ENCODE assay signal across 15 cellular contexts in genomic region chr6:56663344-56663743, GRCh38. TPM values are rescaled to one million over a fixed set of nuclear protein-coding genes. Genes with fewer than 3 reads are reported as not detected.
DNase-seq lines count a peak whose midpoint lies in the region; ATAC-seq, FAIRE-seq and TF ChIP-seq lines count a peak whose summit lies in the region.
"Had no signal": no experiment of that assay in that cellular context is flagged by ENCODE, and none has a peak within 500 bp of the region (broad histone marks: within the 10 kb centered on the region; RNA-seq: fewer than 3 reads in every experiment).

No MANE protein-coding gene starts in this region.

- H3K4me3 ChIP-seq in heart left ventricle (no peak overlapping the region), astrocyte (ENCODE audit: insufficient read depth, low read depth, low read length) (no peak overlapping the region)
- H3K4me3 ChIP-seq: spleen had no signal

- peaks cover 41% of the 10 kb centered on the region for H4K20me1 ChIP-seq in astrocyte (ENCODE audit: insufficient read depth, low read length)

- intact Hi-C loops in heart left ventricle (cut with DNase I) (no loop called here), Right ventricle myocardium inferior (cut with DNase I) (no loop called here)

- 49 to 63% (median 54%) methylated on average over 3 of the region's 3 CpGs for WGBS in heart left ventricle, 4 donors

- no peak for TF ChIP-seq POLR2A in heart left ventricle (IDR thresholded peaks at IDR 0.05)

- H2AFZ ChIP-seq in astrocyte (ENCODE audit: low read depth, low read length), result no peak overlapping the region

- no peaks in the 10 kb centered on the region for H3K27me3 ChIP-seq in heart left ventricle
- no peaks in the 10 kb centered on the region for H3K27me3 ChIP-seq in astrocyte (ENCODE audit: insufficient read depth, low read length)
- H3K27me3 ChIP-seq: spleen had no signal

- peak overlapping the region in 2 of 12 donors; percentile 12 to 44 for H3K27ac ChIP-seq in heart left ventricle
- no peak overlapping the region for H3K27ac ChIP-seq in astrocyte (ENCODE audit: low read depth, low read length)
- H3K27ac ChIP-seq: spleen had no signal

- peaks cover 12% of the 10 kb centered on the region for H3K36me3 Mint-ChIP-seq in astrocyte (ENCODE audit: low read depth, unreplicated experiment)
- H3K36me3 Mint-ChIP-seq: activated naive CD8-positive, alpha-beta T cell had no signal

- H3K9me3 Mint-ChIP-seq in astrocyte (ENCODE audit: unreplicated experiment), result no peaks in the 10 kb centered on the region

- no peak for DNase-seq in heart left ventricle
- no peak for DNase-seq in Right ventricle myocardium inferior (ENCODE audit: missing footprints)
- peak; percentile 26 for DNase-seq in astrocyte (ENCODE audit: low read depth)
- peak; percentile 77 for DNase-seq in kidney tubule cell (ENCODE audit: low spot score)
- DNase-seq in stimulated activated naive CD8-positive, alpha-beta T cell treated with anti-CD3 and anti-CD28 coated beads, Interleukin-15, Interleukin-2, amounts not matched to agents 100 U/mL and 50 U/mL, for 24 hours, result no peak
- DNase-seq in NCI-H774 (lab: John Stamatoyannopoulos, UW), result no peak
- no peak for DNase-seq in cerebellar cortex (ENCODE audit: low spot score)
- DNase-seq: activated CD4-positive, alpha-beta T cell treated with anti-CD3 and anti-CD28 coated beads for 1 hour; activated T-cell treated with anti-CD3 and anti-CD28 coated beads for 4 hours; central memory CD4-positive, alpha-beta T cell; NCI-H2171; spleen had no signal

- no peak overlapping the region for H3K4me3 Mint-ChIP-seq in astrocyte (ENCODE audit: unreplicated experiment)
- H3K4me3 Mint-ChIP-seq: activated naive CD8-positive, alpha-beta T cell had no signal

- H3K36me3 ChIP-seq in heart left ventricle (peaks cover 0 to 7% (median 0%) of the 10 kb centered on the region in 9 donors), astrocyte (ENCODE audit: insufficient read depth, low read length) (no peaks in the 10 kb centered on the region)
- H3K36me3 ChIP-seq: spleen had no signal

- no peaks in the 10 kb centered on the region for H3K9me3 ChIP-seq in heart left ventricle
- H3K9me3 ChIP-seq in astrocyte (ENCODE audit: insufficient read depth, low read depth, low read length), result no peaks in the 10 kb centered on the region
- H3K9me3 ChIP-seq: spleen had no signal

- no peaks in the 10 kb centered on the region for H3K27me3 Mint-ChIP-seq in astrocyte (ENCODE audit: low read depth, unreplicated experiment)

- peaks cover 71% of the 10 kb centered on the region for H3K79me2 ChIP-seq in astrocyte (ENCODE audit: insufficient read depth, low read length)

- H3K4me2 ChIP-seq in astrocyte (ENCODE audit: low read length), result no peak overlapping the region

- H3K4me1 ChIP-seq in heart left ventricle (peaks cover 0 to 65% (median 28%) of the 10 kb centered on the region in 12 donors), astrocyte (ENCODE audit: insufficient read depth, low read length) (peaks cover 11% of the 10 kb centered on the region)
- H3K4me1 ChIP-seq: spleen had no signal

- TF ChIP-seq CTCF in heart left ventricle (IDR thresholded peaks at IDR 0.05), result no peak
- no peak for TF ChIP-seq CTCF in astrocyte (IDR thresholded peaks at IDR 0.05; ENCODE audit: insufficient read depth, low read depth, low read length)

- no peak overlapping the region for H3K27ac Mint-ChIP-seq in astrocyte (ENCODE audit: unreplicated experiment)
- H3K27ac Mint-ChIP-seq: activated naive CD8-positive, alpha-beta T cell had no signal

- peaks cover 44% of the 10 kb centered on the region for H3K4me1 Mint-ChIP-seq in astrocyte (ENCODE audit: low read depth, unreplicated experiment)

- no peak overlapping the region for H3K9ac ChIP-seq in astrocyte (ENCODE audit: low read length)

- no peak for FAIRE-seq in astrocyte (lab: Jason Lieb, UNC)
- FAIRE-seq: endothelial cell of umbilical vein had no signal

- peak; percentile 16 to 51 (median 34) for ATAC-seq in heart left ventricle
- no peak for ATAC-seq in Right ventricle myocardium inferior
- no peak for ATAC-seq in stimulated activated naive CD8-positive, alpha-beta T cell treated with anti-CD3 and anti-CD28 coated beads, Interleukin-15, Interleukin-2, amounts not matched to agents 100 U/mL and 50 U/mL, for 24 hours
- no peak for ATAC-seq in GM19395 (IDR thresholded peaks at IDR 0.05; ENCODE audit: unreplicated experiment)

RNA-seq across cellular contexts. Expression of gene DST, which starts 20.7 kb away (rescaled TPM):
- total RNA-seq in heart left ventricle (100 to 1,000 TPM; 269 to 607 (median 383) TPM), Right ventricle myocardium inferior (243 TPM), astrocyte (352 and 442 TPM in 2 replicates)
- 100 to 1,000 TPM; 107 to 139 TPM for polyA plus RNA-seq in heart left ventricle

Comparison
In these comparisons a context has a peak if more than half of its experiments do, and no peak if none do; other contexts are left out.
1. ATAC-seq: peak in heart left ventricle (4 of 4); none in Right ventricle myocardium inferior (single experiment), stimulated activated naive CD8-positive, alpha-beta T cell treated with anti-CD3 and anti-CD28 coated beads, Interleukin-15, Interleukin-2, amounts not matched to agents 100 U/mL and 50 U/mL, for 24 hours (single experiment) and GM19395 (single experiment).
2. DNase-seq: peak in astrocyte (single experiment) and kidney tubule cell (single experiment); none in heart left ventricle (0 of 5), Right ventricle myocardium inferior (single experiment), stimulated activated naive CD8-positive, alpha-beta T cell treated with anti-CD3 and anti-CD28 coated beads, Interleukin-15, Interleukin-2, amounts not matched to agents 100 U/mL and 50 U/mL, for 24 hours (single experiment), NCI-H774 (single experiment) and cerebellar cortex (single experiment).